In genomic region chr9:127838375-127839078, GRCh38 we compare ENCODE assay signal across 8 cellular contexts. TPM values are rescaled to one million over a fixed set of nuclear protein-coding genes. Genes with fewer than 3 reads are reported as not detected.
DNase-seq lines count a peak whose midpoint lies in the region; ATAC-seq lines count a peak whose summit lies in the region.

No MANE protein-coding gene starts in this region.

- no peak overlapping the region for H3K27ac Mint-ChIP-seq in T-helper 17 cell

- ATAC-seq in GM21526 (IDR thresholded peaks at IDR 0.05; ENCODE audit: low FRiP score, unreplicated experiment) (no peak), HG02759 (IDR thresholded peaks at IDR 0.05; ENCODE audit: unreplicated experiment) (no peak), T-helper 17 cell (no peak)

- H3K36me3 Mint-ChIP-seq in T-helper 17 cell (ENCODE audit: low read depth) = no peaks in the 10 kb centered on the region

- no peaks in the 10 kb centered on the region for H3K9me3 ChIP-seq in T-helper 17 cell (ENCODE audit: control insufficient read depth, low read length, poor library complexity, severe bottlenecking)

- H3K4me3 Mint-ChIP-seq in T-helper 17 cell = no peak overlapping the region

- H3K27me3 Mint-ChIP-seq in T-helper 17 cell = no peaks in the 10 kb centered on the region

- no peak overlapping the region for H3K4me3 ChIP-seq in skeletal muscle cell (ENCODE audit: low read depth, low read length)

- peaks cover 7% of the 10 kb centered on the region for H3K4me1 Mint-ChIP-seq in T-helper 17 cell

- DNase-seq in GM03348 (ENCODE audit: low spot score) = peak; percentile 93
- peak; percentile 81 for DNase-seq in astrocyte of the hippocampus (ENCODE audit: low read depth, low spot score)
- peak; percentile 95 for DNase-seq in hepatic stellate cell (ENCODE audit: low spot score)
- DNase-seq in skeletal muscle cell (ENCODE audit: low read depth) = peak; percentile 82
- no peak for DNase-seq in cortex of kidney (lab: John Stamatoyannopoulos, UW)
- no peak for DNase-seq in T-helper 17 cell

RNA-seq across cellular contexts. Expression of gene ENG, which starts 15.9 kb away (rescaled TPM):
- total RNA-seq in T-helper 17 cell = 1 to 10 TPM; 3.2 to 6.4 TPM

RNA-seq across cellular contexts. Expression of gene FPGS, which starts 35.8 kb away (rescaled TPM):
- 10 to 100 TPM; 71.2 to 80.6 TPM for total RNA-seq in T-helper 17 cell

RNA-seq across cellular contexts. Expression of gene AK1, which starts 38.9 kb away (rescaled TPM):
- 10 to 100 TPM; 35.9 to 66.5 TPM for total RNA-seq in T-helper 17 cell

RNA-seq across cellular contexts. Expression of gene CDK9, which starts 52.7 kb away (rescaled TPM):
- 100 to 1,000 TPM; 107 to 123 TPM for total RNA-seq in T-helper 17 cell

Comparison
In these comparisons a context has a peak if more than half of its experiments do, and no peak if none do; other contexts are left out.
1. DNase-seq: peak in GM03348 (single experiment), astrocyte of the hippocampus (single experiment), hepatic stellate cell (single experiment) and skeletal muscle cell (single experiment); none in cortex of kidney (single experiment) and T-helper 17 cell (0 of 3).